16 cellular contexts compared by ENCODE assay signal in the genomic region with DNA sequence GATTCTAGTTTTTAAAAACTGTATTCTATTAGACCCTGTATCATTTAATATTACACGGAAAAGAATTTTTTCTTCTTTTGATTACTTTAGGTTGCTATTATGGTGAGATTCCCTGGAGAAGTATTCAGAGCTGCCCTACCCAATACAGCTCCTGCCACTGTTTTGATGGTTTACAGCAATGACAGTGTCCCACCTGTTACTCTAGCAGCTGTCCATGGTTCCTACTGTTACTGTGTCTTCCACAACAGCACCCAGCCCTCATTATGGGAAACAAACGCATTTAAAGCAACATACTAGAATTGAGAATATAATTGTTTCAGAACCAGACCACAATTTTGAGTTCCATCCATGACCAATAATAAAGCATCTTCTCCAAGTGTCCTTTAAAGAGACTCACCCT. TPM values are rescaled to one million over a fixed set of nuclear protein-coding genes. Genes with fewer than 3 reads are reported as not detected.
DNase-seq lines count a peak whose midpoint lies in the region; ATAC-seq and TF ChIP-seq lines count a peak whose summit lies in the region.
"Had no signal": no experiment of that assay in that cellular context is flagged by ENCODE, and none has a peak within 500 bp of the region (broad histone marks: within the 10 kb centered on the region; RNA-seq: fewer than 3 reads in every experiment).

No MANE protein-coding gene starts in this region.

- H3K4me1 ChIP-seq in esophagus muscularis mucosa = peaks cover 19 to 62% (median 46%) of the 10 kb centered on the region in 4 donors

- H3K27me3 ChIP-seq in esophagus muscularis mucosa = no peaks in the 10 kb centered on the region

- DNase-seq in NCI-H82 (lab: John Stamatoyannopoulos, UW) = peak; percentile 18
- DNase-seq in NCI-H82 treated with DMSO at 0.1 percent for 48 hours (lab: John Stamatoyannopoulos, UW; ENCODE audit: unreplicated experiment) = no peak
- peak; percentile 72 for DNase-seq in LHCN-M2 (ENCODE audit: low read depth)
- no peak for DNase-seq in glutamatergic neuron
- no peak for DNase-seq in progenitor cell of endocrine pancreas (ENCODE audit: low spot score, unreplicated experiment)
- no peak for DNase-seq in esophagus muscularis mucosa (ENCODE audit: extremely low spot score)
- DNase-seq in AG08396 (ENCODE audit: low spot score) = no peak
- DNase-seq: COR-L47, DMS53, NCI-H1048, NCI-H146, NCI-H2081 treated with DMSO at 0.1 percent for 48 hours, NCI-H345, SIG-M5 had no signal

- peaks cover 15% of the 10 kb centered on the region for H3K4me1 Mint-ChIP-seq in glutamatergic neuron (ENCODE audit: low read depth, unreplicated experiment)
- peaks cover 23% of the 10 kb centered on the region for H3K4me1 Mint-ChIP-seq in progenitor cell of endocrine pancreas (ENCODE audit: low read depth)

- no peak overlapping the region for H3K4me3 ChIP-seq in esophagus muscularis mucosa

- 78% methylated on average over 2 of the region's 2 CpGs for WGBS in esophagus muscularis mucosa

- H3K9me3 ChIP-seq in esophagus muscularis mucosa = no peaks in the 10 kb centered on the region

- TF ChIP-seq EP300 in esophagus muscularis mucosa (IDR thresholded peaks at IDR 0.05) = no peak

- H3K9me3 Mint-ChIP-seq in glutamatergic neuron (ENCODE audit: unreplicated experiment) (no peaks in the 10 kb centered on the region), progenitor cell of endocrine pancreas (ENCODE audit: low read depth) (peaks cover 2% of the 10 kb centered on the region)

- no peak overlapping the region for H3K27ac ChIP-seq in esophagus muscularis mucosa (replicated peaks in 1 of 4)
- H3K27ac ChIP-seq: C4-2B had no signal

- H3K27ac Mint-ChIP-seq in glutamatergic neuron (ENCODE audit: unreplicated experiment) (peak overlapping the region; percentile 69), progenitor cell of endocrine pancreas (peak overlapping the region; percentile 23)

- intact Hi-C loops in esophagus muscularis mucosa (cut with DNase I) = no loop called here

- no peak for ATAC-seq in HG02973 (IDR thresholded peaks at IDR 0.05; ENCODE audit: unreplicated experiment)

- H3K27me3 Mint-ChIP-seq in glutamatergic neuron (ENCODE audit: unreplicated experiment) (peaks cover 3% of the 10 kb centered on the region), progenitor cell of endocrine pancreas (no peaks in the 10 kb centered on the region)

- no peak for TF ChIP-seq POLR2A in esophagus muscularis mucosa (IDR thresholded peaks at IDR 0.05; ENCODE audit: low read depth)

- TF ChIP-seq CTCF in glutamatergic neuron (IDR thresholded peaks at IDR 0.05; ENCODE audit: partially characterized antibody, unreplicated experiment) = no peak
- TF ChIP-seq CTCF in progenitor cell of endocrine pancreas (IDR thresholded peaks at IDR 0.05; ENCODE audit: unreplicated experiment) = no peak
- TF ChIP-seq CTCF in esophagus muscularis mucosa (IDR thresholded peaks at IDR 0.05) = no peak

- no peaks in the 10 kb centered on the region for H3K36me3 ChIP-seq in esophagus muscularis mucosa

- peak overlapping the region; percentile 9 for H3K4me3 Mint-ChIP-seq in glutamatergic neuron (ENCODE audit: unreplicated experiment)
- H3K4me3 Mint-ChIP-seq in progenitor cell of endocrine pancreas (ENCODE audit: low read depth) = no peak overlapping the region

- H3K36me3 Mint-ChIP-seq in glutamatergic neuron (ENCODE audit: unreplicated experiment) (no peaks in the 10 kb centered on the region), progenitor cell of endocrine pancreas (ENCODE audit: insufficient read depth) (peaks cover 10% of the 10 kb centered on the region)

RNA-seq across cellular contexts. Expression of gene RYBP, which starts 48.8 kb away (rescaled TPM):
- 6.6 and 6.8 TPM in 2 replicates for total RNA-seq in LHCN-M2 (2014; rRNA removed)
- 5.6 TPM for polyA plus RNA-seq in LHCN-M2 (2012)
- 12.2 TPM for total RNA-seq in glutamatergic neuron (ENCODE audit: unreplicated experiment)
- total RNA-seq in progenitor cell of endocrine pancreas = 30.1 TPM in 2 replicates
- total RNA-seq in esophagus muscularis mucosa = 10 to 100 TPM; 14.2 to 16.6 (median 15.1) TPM

Comparison
In these comparisons a context has a peak if more than half of its experiments do, and no peak if none do; other contexts are left out.
1. DNase-seq: peak in NCI-H82 (single experiment) and LHCN-M2 (single experiment); none in NCI-H82 treated with DMSO at 0.1 percent for 48 hours (single experiment), glutamatergic neuron (single experiment), progenitor cell of endocrine pancreas (single experiment), esophagus muscularis mucosa (single experiment) and AG08396 (single experiment).